16 cellular contexts compared by ENCODE assay signal in genomic region chr6:161166677-161167076, GRCh38.
DNase-seq lines count a peak whose midpoint lies in the region; ATAC-seq and TF ChIP-seq lines count a peak whose summit lies in the region.
"Had no signal": no experiment of that assay in that cellular context is flagged by ENCODE, and none has a peak within 500 bp of the region (broad histone marks: within the 10 kb centered on the region; RNA-seq: fewer than 3 reads in every experiment).

No MANE protein-coding gene starts in this region.

- peaks cover 43% of the 10 kb centered on the region for H3K36me3 ChIP-seq in HUES48 (ENCODE audit: control insufficient read depth, insufficient read depth, low read length)
- peaks cover 8% of the 10 kb centered on the region for H3K36me3 ChIP-seq in WERI-Rb-1
- peaks cover 41% of the 10 kb centered on the region for H3K36me3 ChIP-seq in lower lobe of right lung

- peak overlapping the region; percentile 12 for H3K27ac ChIP-seq in HUES48 (ENCODE audit: low read depth, low read length)
- H3K27ac ChIP-seq in layer of hippocampus (ENCODE audit: low read depth, low read length) = peak overlapping the region; percentile 52
- no peak overlapping the region for H3K27ac ChIP-seq in WERI-Rb-1
- no peak overlapping the region for H3K27ac ChIP-seq in lower lobe of right lung
- H3K27ac ChIP-seq: BLaER1 had no signal

- H3K27me3 Mint-ChIP-seq in brain = peaks cover 3% of the 10 kb centered on the region

- no peak overlapping the region for H3K9ac ChIP-seq in HUES48 (ENCODE audit: low read depth, low read length)
- H3K9ac ChIP-seq: BLaER1 had no signal

- H3K9me3 ChIP-seq in HUES48 (ENCODE audit: control insufficient read depth, insufficient read depth, low read length) = no peaks in the 10 kb centered on the region
- no peaks in the 10 kb centered on the region for H3K9me3 ChIP-seq in WERI-Rb-1 (ENCODE audit: severe bottlenecking)
- H3K9me3 ChIP-seq in lower lobe of right lung = no peaks in the 10 kb centered on the region
- H3K9me3 ChIP-seq: BLaER1, Caco-2, HAP-1 had no signal

- no peak for TF ChIP-seq CTCF in brain (conservative IDR thresholded peaks at IDR 0.05)
- TF ChIP-seq CTCF in WERI-Rb-1 (IDR thresholded peaks at IDR 0.05; ENCODE audit: low read depth, low read length) = no peak
- TF ChIP-seq CTCF in lower lobe of right lung (IDR thresholded peaks at IDR 0.05) = no peak

- peaks cover 90% of the 10 kb centered on the region for H3K36me3 Mint-ChIP-seq in brain

- ATAC-seq in sciatic nerve (no peak), lower lobe of right lung (no peak)
- ATAC-seq: GM23338 had no signal

- H3K4me3 ChIP-seq in HUES48 (ENCODE audit: low read depth, low read length) (no peak overlapping the region), WERI-Rb-1 (ENCODE audit: low read depth, low read length) (no peak overlapping the region), lower lobe of right lung (no peak overlapping the region)
- H3K4me3 ChIP-seq: BLaER1, GM23338, HAP-1 had no signal

- intact Hi-C loops in sciatic nerve (cut with DNase I) (no loop called here), lower lobe of right lung (cut with DNase I) (no loop called here)

- DNase-seq in sciatic nerve (ENCODE audit: low spot score) (peak; percentile 18), WERI-Rb-1 (no peak), lower lobe of right lung (no peak), HuH-7 (ENCODE audit: low spot score) (no peak)
- no peak for DNase-seq in stimulated activated CD4-positive, alpha-beta T cell treated with anti-CD3 and anti-CD28 coated beads, Interleukin-2, amount 100 ng/mL, for 24 hours
- DNase-seq: 8988T; AML-193; Caco-2; CD8-positive, alpha-beta memory T cell; DMS53 had no signal

- no peak overlapping the region for H3K4me3 Mint-ChIP-seq in brain
- H3K4me3 Mint-ChIP-seq: CD8-positive, alpha-beta memory T cell; GM23338 had no signal

- H3K4me1 Mint-ChIP-seq in brain = peaks cover 53% of the 10 kb centered on the region

- H3K27me3 ChIP-seq in HUES48 (ENCODE audit: control insufficient read depth, insufficient read depth, low read length) (no peaks in the 10 kb centered on the region), layer of hippocampus (ENCODE audit: control insufficient read depth, insufficient read depth, low read length) (no peaks in the 10 kb centered on the region), WERI-Rb-1 (ENCODE audit: insufficient read depth, low read depth, severe bottlenecking) (no peaks in the 10 kb centered on the region), lower lobe of right lung (ENCODE audit: low read depth) (no peaks in the 10 kb centered on the region)
- H3K27me3 ChIP-seq: BLaER1 had no signal

- peaks cover 0 to 24% (median 18%) of the 10 kb centered on the region in 5 experiments for H3K9me3 Mint-ChIP-seq in brain
- H3K9me3 Mint-ChIP-seq: CD8-positive, alpha-beta memory T cell had no signal

- H3K4me1 ChIP-seq in HUES48 (ENCODE audit: control insufficient read depth, insufficient read depth, low read length) (peaks cover 29% of the 10 kb centered on the region), lower lobe of right lung (peaks cover 12% of the 10 kb centered on the region)
- H3K4me1 ChIP-seq: Caco-2, HAP-1 had no signal

- H3K27ac Mint-ChIP-seq in brain = peak overlapping the region in 3 of 5 experiments; percentile 7 to 69 (median 54)
- H3K27ac Mint-ChIP-seq: GM23338 had no signal

Comparison
In these comparisons a context has a peak if more than half of its experiments do, and no peak if none do; other contexts are left out.
1. H3K27ac ChIP-seq: peak in HUES48 (single experiment) and layer of hippocampus (single experiment); none in WERI-Rb-1 (single experiment) and lower lobe of right lung (single experiment).